ENCODE assay signal across 18 cellular contexts in genomic region chr9:7139886-7140285, GRCh38.
"Had no signal": no experiment of that assay in that cellular context is flagged by ENCODE, and none has a peak within 500 bp of the region (broad histone marks: within the 10 kb centered on the region; RNA-seq: fewer than 3 reads in every experiment).

No MANE protein-coding gene starts in this region.

- H3K9me3 ChIP-seq: SJSA1 had no signal

- H3K9ac ChIP-seq: KMS-11 had no signal

- H3K27me3 ChIP-seq: SJSA1 had no signal

- DNase-seq: Kasumi-1, MM.1S, NCI-H1092 treated with DMSO at 0.1 percent for 48 hours, NCI-H1436 treated with DMSO at 0.1 percent for 48 hours, NCI-H1694, NCI-H187 treated with DMSO at 0.1 percent for 48 hours, NCI-H2081, NCI-H2107, NCI-H2227 treated with DMSO at 0.1 percent for 48 hours, NCI-H524, NCI-H526 treated with DMSO at 0.1 percent for 48 hours, NCI-H774, SHP77 had no signal

- H3K36me3 ChIP-seq: SJSA1 had no signal

- H3K4me3 ChIP-seq: K562, SJSA1, SK-N-MC had no signal

- H3K4me2 ChIP-seq: KMS-11 had no signal

- H3K27ac ChIP-seq: KMS-11, RWPE1, SJSA1, SK-N-MC had no signal

- H3K4me1 ChIP-seq: SJSA1 had no signal

- ATAC-seq: K562 had no signal
